In the genomic region with DNA sequence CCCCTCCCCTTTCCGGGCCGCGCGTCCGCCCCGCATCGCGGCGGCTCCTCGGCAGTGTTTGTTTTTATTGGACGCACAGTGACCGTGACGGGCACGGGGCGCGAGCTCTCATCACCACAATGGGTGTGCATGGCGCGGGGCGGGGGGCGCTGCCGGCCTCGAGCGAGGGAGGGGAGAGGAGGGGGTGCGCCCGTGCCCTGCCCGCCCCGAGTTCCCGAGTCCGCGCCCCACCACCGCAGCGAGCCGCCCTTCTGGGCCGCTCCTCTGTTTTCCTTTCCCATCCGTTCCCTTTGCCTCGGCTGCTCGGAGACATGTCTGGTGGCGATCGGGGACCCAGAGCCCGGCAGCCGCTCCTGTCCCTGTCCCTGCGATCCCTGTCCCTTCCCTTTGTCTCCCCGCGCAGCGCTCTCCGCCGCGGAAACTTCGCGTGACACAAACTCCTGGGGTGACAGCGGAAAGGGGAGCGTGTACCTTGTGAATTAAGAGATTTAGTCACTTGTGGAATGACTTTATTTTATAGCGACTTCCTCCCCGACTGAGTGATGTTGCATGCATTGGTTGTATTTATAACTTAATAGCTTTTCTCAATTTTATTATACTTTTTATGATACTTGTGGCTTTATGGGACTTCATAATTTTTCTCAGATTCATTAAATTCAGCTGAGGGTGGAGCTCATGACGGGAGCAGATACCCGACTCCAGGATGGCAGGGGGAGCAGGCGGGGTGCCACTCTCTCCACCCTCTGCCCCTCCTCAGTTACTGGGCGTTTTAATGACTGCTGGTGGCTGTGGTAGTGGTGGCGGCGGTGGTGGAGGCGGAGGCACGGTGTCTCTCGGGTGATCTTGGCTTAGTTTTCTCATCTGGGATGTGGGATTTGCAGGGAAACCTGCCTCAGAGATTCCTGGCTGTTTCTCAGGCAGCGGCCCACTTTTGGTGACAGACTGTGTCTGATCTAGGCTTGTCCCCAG, we compare ENCODE assay signal across 1 cellular context.
TF ChIP-seq lines count a peak whose summit lies in the region.

No MANE protein-coding gene starts in this region.

TF ChIP-seq in IMR-90, 13 proteins besides CTCF, POLR2A, EP300 and RAD21:
- TF ChIP-seq, protein P1, sequence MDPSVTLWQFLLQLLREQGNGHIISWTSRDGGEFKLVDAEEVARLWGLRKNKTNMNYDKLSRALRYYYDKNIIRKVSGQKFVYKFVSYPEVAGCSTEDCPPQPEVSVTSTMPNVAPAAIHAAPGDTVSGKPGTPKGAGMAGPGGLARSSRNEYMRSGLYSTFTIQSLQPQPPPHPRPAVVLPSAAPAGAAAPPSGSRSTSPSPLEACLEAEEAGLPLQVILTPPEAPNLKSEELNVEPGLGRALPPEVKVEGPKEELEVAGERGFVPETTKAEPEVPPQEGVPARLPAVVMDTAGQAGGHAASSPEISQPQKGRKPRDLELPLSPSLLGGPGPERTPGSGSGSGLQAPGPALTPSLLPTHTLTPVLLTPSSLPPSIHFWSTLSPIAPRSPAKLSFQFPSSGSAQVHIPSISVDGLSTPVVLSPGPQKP (IDR thresholded peaks at IDR 0.05; ENCODE audit: borderline replicate concordance, low read depth, low read length): no peak
- no peak for TF ChIP-seq CEBPB (IDR thresholded peaks at IDR 0.05; ENCODE audit: low read depth, low read length)
- no peak for TF ChIP-seq CHD1 (IDR thresholded peaks at IDR 0.05; ENCODE audit: low read depth, low read length)
- TF ChIP-seq RCOR1 (IDR thresholded peaks at IDR 0.05; ENCODE audit: insufficient replicate concordance, low read length): no peak
- no peak for TF ChIP-seq BHLHE40 (IDR thresholded peaks at IDR 0.05; ENCODE audit: low read depth, low read length)
- no peak for TF ChIP-seq RFX5 (IDR thresholded peaks at IDR 0.05; ENCODE audit: low read depth, low read length)
- TF ChIP-seq MXI1 (IDR thresholded peaks at IDR 0.05; ENCODE audit: borderline replicate concordance, low read depth, low read length): no peak
- TF ChIP-seq, protein P2, sequence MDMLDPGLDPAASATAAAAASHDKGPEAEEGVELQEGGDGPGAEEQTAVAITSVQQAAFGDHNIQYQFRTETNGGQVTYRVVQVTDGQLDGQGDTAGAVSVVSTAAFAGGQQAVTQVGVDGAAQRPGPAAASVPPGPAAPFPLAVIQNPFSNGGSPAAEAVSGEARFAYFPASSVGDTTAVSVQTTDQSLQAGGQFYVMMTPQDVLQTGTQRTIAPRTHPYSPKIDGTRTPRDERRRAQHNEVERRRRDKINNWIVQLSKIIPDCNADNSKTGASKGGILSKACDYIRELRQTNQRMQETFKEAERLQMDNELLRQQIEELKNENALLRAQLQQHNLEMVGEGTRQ (IDR thresholded peaks at IDR 0.05; ENCODE audit: low read depth, low read length): no peak
- TF ChIP-seq SMC3 (IDR thresholded peaks at IDR 0.05; ENCODE audit: low read depth, low read length): no peak
- no peak for TF ChIP-seq MAFK (IDR thresholded peaks at IDR 0.05; ENCODE audit: low read depth, low read length)
- no peak for TF ChIP-seq FOS (IDR thresholded peaks at IDR 0.05; ENCODE audit: low read depth, low read length)
- no peak for TF ChIP-seq NFE2L2 (IDR thresholded peaks at IDR 0.05; ENCODE audit: low read depth, low read length)
- TF ChIP-seq MAZ (IDR thresholded peaks at IDR 0.05; ENCODE audit: borderline replicate concordance, low read depth, low read length): no peak
